Comparison of ENCODE assay signal across 1 cellular context in genomic region chr20:20002101-20002998, GRCh38.
TF ChIP-seq lines count a peak whose summit lies in the region.

No MANE protein-coding gene starts in this region.

TF ChIP-seq in HepG2, 621 proteins besides CTCF, POLR2A, EP300 and RAD21 (continued from another document and continues in another):
- TF ChIP-seq BRCA1 (CRISPR knock-in tag; IDR thresholded peaks at IDR 0.05) (no peak), ZSCAN9 (CRISPR knock-in tag; IDR thresholded peaks at IDR 0.05; ENCODE audit: borderline replicate concordance) (peak; percentile 73; the same call in 1 of the 2 replicates), ZNF816 (CRISPR knock-in tag; IDR thresholded peaks at IDR 0.05; ENCODE audit: borderline replicate concordance) (0 out of 2 replicates have a peak, but pooled peaks have one; percentile 15), SNRNP70 (IDR thresholded peaks at IDR 0.05; ENCODE audit: low read depth, low read length) (no peak), ZFP36L2 (CRISPR knock-in tag; IDR thresholded peaks at IDR 0.05) (no peak), TARDBP (CRISPR knock-in tag; IDR thresholded peaks at IDR 0.05) (peak; percentile 43; the same call in 1 of the 2 replicates), ZNF101 (CRISPR knock-in tag; IDR thresholded peaks at IDR 0.05; ENCODE audit: borderline replicate concordance, low read depth) (no peak), ZBTB4 (CRISPR knock-in tag; IDR thresholded peaks at IDR 0.05; ENCODE audit: borderline replicate concordance) (peak; percentile 81; the same call in 1 of the 2 replicates), BATF2 (CRISPR knock-in tag; IDR thresholded peaks at IDR 0.05) (no peak), SIN3A (IDR thresholded peaks at IDR 0.05; ENCODE audit: borderline replicate concordance, low read depth, low read length) (no peak), HOXA7 (CRISPR knock-in tag; IDR thresholded peaks at IDR 0.05) (0 out of 2 replicates have a peak, but pooled peaks have one; percentile 41), ZNF430 (CRISPR knock-in tag; IDR thresholded peaks at IDR 0.05) (peak; percentile 82; the same call in 1 of the 2 replicates), CBX5 (CRISPR knock-in tag; IDR thresholded peaks at IDR 0.05; ENCODE audit: borderline replicate concordance) (peak; percentile 63), ZNF580 (CRISPR knock-in tag; IDR thresholded peaks at IDR 0.05; ENCODE audit: borderline replicate concordance, low read depth) (peak; percentile 16; the same call in 1 of the 2 replicates), PHF5A (CRISPR knock-in tag; IDR thresholded peaks at IDR 0.05; ENCODE audit: low read depth, unreplicated experiment) (peak; percentile 16), WIZ (CRISPR knock-in tag; IDR thresholded peaks at IDR 0.05) (peak; percentile 59; the same call in 1 of the 2 replicates), NFE2 (CRISPR knock-in tag; IDR thresholded peaks at IDR 0.05) (peak; percentile 80; the same call in 1 of the 2 replicates), FOXP1 (IDR thresholded peaks at IDR 0.05) (no peak), FOXP1 (CRISPR knock-in tag; IDR thresholded peaks at IDR 0.05) (peak; percentile 61), MAFF (IDR thresholded peaks at IDR 0.05; ENCODE audit: low read depth, low read length) (peak; percentile 93), ZFP36L1 (CRISPR knock-in tag; IDR thresholded peaks at IDR 0.05) (peak; percentile 30; the same call in 1 of the 2 replicates), IRF9 (CRISPR knock-in tag; IDR thresholded peaks at IDR 0.05; ENCODE audit: borderline replicate concordance) (peak; percentile 79; the same call in 1 of the 2 replicates), TEAD3 (CRISPR knock-in tag; optimal IDR thresholded peaks at IDR 0.05; ENCODE audit: borderline replicate concordance) (peak; percentile 62), ZIK1 (CRISPR knock-in tag; IDR thresholded peaks at IDR 0.05; ENCODE audit: borderline replicate concordance, low read depth) (no peak), MED1 (CRISPR knock-in tag; IDR thresholded peaks at IDR 0.05) (peak; percentile 83), TBL1XR1 (IDR thresholded peaks at IDR 0.05; ENCODE audit: borderline replicate concordance, low read length, partially characterized antibody) (peak; percentile 78), HDAC2 (CRISPR knock-in tag; IDR thresholded peaks at IDR 0.05) (peak; percentile 39), CHD4 (IDR thresholded peaks at IDR 0.05; ENCODE audit: borderline replicate concordance, low read length) (peak; percentile 94; the same call in 1 of the 2 replicates), ZSCAN31 (CRISPR knock-in tag; IDR thresholded peaks at IDR 0.05; ENCODE audit: low read depth) (0 out of 2 replicates have a peak, but pooled peaks have one; percentile 41), HNRNPUL1 (IDR thresholded peaks at IDR 0.05; ENCODE audit: low read depth, low read length) (no peak), NCOR1 (IDR thresholded peaks at IDR 0.05; ENCODE audit: borderline replicate concordance, low read length) (peak; percentile 90), MXI1 (IDR thresholded peaks at IDR 0.05; ENCODE audit: borderline replicate concordance, low read depth, low read length) (peak; percentile 24; the same call in 1 of the 3 replicates), POLR2G (IDR thresholded peaks at IDR 0.05; ENCODE audit: low read depth, low read length) (no peak), HMGXB4 (CRISPR knock-in tag; IDR thresholded peaks at IDR 0.05; ENCODE audit: borderline replicate concordance in 1 of 2, low read depth in 1 of 2) (peak in 1 of 2 experiments; percentile 32; a peak in 1 of 4 replicates), TFDP1 (CRISPR knock-in tag; IDR thresholded peaks at IDR 0.05; ENCODE audit: borderline replicate concordance) (no peak; the same call in 1 of the 2 replicates), ZNF646 (CRISPR knock-in tag; IDR thresholded peaks at IDR 0.05) (no peak)
- TF ChIP-seq, protein P1, sequence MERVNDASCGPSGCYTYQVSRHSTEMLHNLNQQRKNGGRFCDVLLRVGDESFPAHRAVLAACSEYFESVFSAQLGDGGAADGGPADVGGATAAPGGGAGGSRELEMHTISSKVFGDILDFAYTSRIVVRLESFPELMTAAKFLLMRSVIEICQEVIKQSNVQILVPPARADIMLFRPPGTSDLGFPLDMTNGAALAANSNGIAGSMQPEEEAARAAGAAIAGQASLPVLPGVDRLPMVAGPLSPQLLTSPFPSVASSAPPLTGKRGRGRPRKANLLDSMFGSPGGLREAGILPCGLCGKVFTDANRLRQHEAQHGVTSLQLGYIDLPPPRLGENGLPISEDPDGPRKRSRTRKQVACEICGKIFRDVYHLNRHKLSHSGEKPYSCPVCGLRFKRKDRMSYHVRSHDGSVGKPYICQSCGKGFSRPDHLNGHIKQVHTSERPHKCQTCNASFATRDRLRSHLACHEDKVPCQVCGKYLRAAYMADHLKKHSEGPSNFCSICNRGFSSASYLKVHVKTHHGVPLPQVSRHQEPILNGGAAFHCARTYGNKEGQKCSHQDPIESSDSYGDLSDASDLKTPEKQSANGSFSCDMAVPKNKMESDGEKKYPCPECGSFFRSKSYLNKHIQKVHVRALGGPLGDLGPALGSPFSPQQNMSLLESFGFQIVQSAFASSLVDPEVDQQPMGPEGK (CRISPR knock-in tag; IDR thresholded peaks at IDR 0.05) = peak; percentile 95
- TF ChIP-seq, protein P2, sequence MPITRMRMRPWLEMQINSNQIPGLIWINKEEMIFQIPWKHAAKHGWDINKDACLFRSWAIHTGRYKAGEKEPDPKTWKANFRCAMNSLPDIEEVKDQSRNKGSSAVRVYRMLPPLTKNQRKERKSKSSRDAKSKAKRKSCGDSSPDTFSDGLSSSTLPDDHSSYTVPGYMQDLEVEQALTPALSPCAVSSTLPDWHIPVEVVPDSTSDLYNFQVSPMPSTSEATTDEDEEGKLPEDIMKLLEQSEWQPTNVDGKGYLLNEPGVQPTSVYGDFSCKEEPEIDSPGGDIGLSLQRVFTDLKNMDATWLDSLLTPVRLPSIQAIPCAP (CRISPR knock-in tag; IDR thresholded peaks at IDR 0.05; ENCODE audit: low read depth) = no peak
- TF ChIP-seq, protein P3, sequence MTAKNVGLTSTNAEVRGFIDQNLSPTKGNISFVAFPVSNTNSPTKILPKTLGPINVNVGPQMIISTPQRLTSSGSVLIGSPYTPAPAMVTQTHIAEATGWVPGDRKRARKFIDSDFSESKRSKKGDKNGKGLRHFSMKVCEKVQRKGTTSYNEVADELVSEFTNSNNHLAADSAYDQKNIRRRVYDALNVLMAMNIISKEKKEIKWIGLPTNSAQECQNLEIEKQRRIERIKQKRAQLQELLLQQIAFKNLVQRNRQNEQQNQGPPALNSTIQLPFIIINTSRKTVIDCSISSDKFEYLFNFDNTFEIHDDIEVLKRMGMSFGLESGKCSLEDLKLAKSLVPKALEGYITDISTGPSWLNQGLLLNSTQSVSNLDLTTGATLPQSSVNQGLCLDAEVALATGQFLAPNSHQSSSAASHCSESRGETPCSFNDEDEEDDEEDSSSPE (CRISPR knock-in tag; IDR thresholded peaks at IDR 0.05) = no peak
